In genomic region chr12:51626629-51627028, GRCh38 we compare ENCODE assay signal across 19 cellular contexts. TPM values are rescaled to one million over a fixed set of nuclear protein-coding genes. Genes with fewer than 3 reads are reported as not detected.
DNase-seq lines count a peak whose midpoint lies in the region; ATAC-seq, FAIRE-seq and TF ChIP-seq lines count a peak whose summit lies in the region.
"Had no signal": no experiment of that assay in that cellular context is flagged by ENCODE, and none has a peak within 500 bp of the region (broad histone marks: within the 10 kb centered on the region; RNA-seq: fewer than 3 reads in every experiment).

No MANE protein-coding gene starts in this region.

- no peaks in the 10 kb centered on the region for H3K9me3 Mint-ChIP-seq in WTC11

- no peaks in the 10 kb centered on the region for H3K36me3 Mint-ChIP-seq in WTC11
- H3K36me3 Mint-ChIP-seq: CD4-positive, alpha-beta memory T cell had no signal

- ATAC-seq in WTC11 (no peak), GM19395 (IDR thresholded peaks at IDR 0.05; ENCODE audit: unreplicated experiment) (no peak), HG03432 (IDR thresholded peaks at IDR 0.05; ENCODE audit: unreplicated experiment) (no peak)

- H3K4me3 Mint-ChIP-seq in WTC11: no peak overlapping the region
- H3K4me3 Mint-ChIP-seq: CD4-positive, alpha-beta memory T cell had no signal

- TF ChIP-seq CTCF in WTC11 (IDR thresholded peaks at IDR 0.05): no peak

- peak; percentile 68 for FAIRE-seq in A204.1 (lab: Jason Lieb, UNC)
- FAIRE-seq in frontal cortex (lab: Jason Lieb, UNC): peak; percentile 72
- FAIRE-seq: GM12891, GM18507, H1 had no signal

- no peaks in the 10 kb centered on the region for H3K27me3 Mint-ChIP-seq in WTC11 (ENCODE audit: low read depth)

- DNase-seq in WTC11 (ENCODE audit: low spot score) (no peak), frontal cortex (ENCODE audit: low spot score in 2 of 2) (no peak), DMS153 treated with DMSO at 0.1 percent for 48 hours (lab: John Stamatoyannopoulos, UW; ENCODE audit: unreplicated experiment) (no peak)
- DNase-seq: 8988T; C1 segment of cervical spinal cord; Calu3; CD4-positive, alpha-beta memory T cell; COR-L47; EL; GF-D8; GM23248; H7; HCEC 1CT had no signal

- no peak overlapping the region for H3K27ac Mint-ChIP-seq in WTC11
- H3K27ac Mint-ChIP-seq: CD4-positive, alpha-beta memory T cell had no signal

- POLR2A ChIA-PET in WTC11 (lab: Charles Lee): no interaction called here

- CTCF ChIA-PET in WTC11 (lab: Charles Lee): no interaction called here

- H3K4me1 Mint-ChIP-seq in WTC11: peaks cover 23% of the 10 kb centered on the region

TF ChIP-seq in WTC11, 78 proteins besides CTCF, POLR2A, EP300 and RAD21:
- TF ChIP-seq SP1 (CRISPR knock-in tag; conservative IDR thresholded peaks at IDR 0.05): no peak
- no peak for TF ChIP-seq EMX1 (CRISPR knock-in tag; IDR thresholded peaks at IDR 0.05)
- TF ChIP-seq ZNF232 (CRISPR knock-in tag; IDR thresholded peaks at IDR 0.05): no peak
- no peak for TF ChIP-seq NFYB (CRISPR knock-in tag; conservative IDR thresholded peaks at IDR 0.05; ENCODE audit: low read depth)
- TF ChIP-seq ZNF671 (CRISPR knock-in tag; IDR thresholded peaks at IDR 0.05): no peak
- peak; percentile 91 for TF ChIP-seq HMGA2 (CRISPR knock-in tag; IDR thresholded peaks at IDR 0.05)
- no peak for TF ChIP-seq ZBTB43 (CRISPR knock-in tag; IDR thresholded peaks at IDR 0.05)
- no peak for TF ChIP-seq NFATC4 (CRISPR knock-in tag; IDR thresholded peaks at IDR 0.05)

RNA-seq across cellular contexts. Expression of gene SCN8A, which starts 35.6 kb away (rescaled TPM):
- 13.2 to 14.4 TPM (median 13.2 TPM) in 3 replicates for total RNA-seq in WTC11 (2021)
- 46.1 TPM for total RNA-seq in frontal cortex
